ENCODE assay signal across 23 cellular contexts in genomic region chr10:108167766-108168165, GRCh38.
"Had no signal": no experiment of that assay in that cellular context is flagged by ENCODE, and none has a peak within 500 bp of the region (broad histone marks: within the 10 kb centered on the region; RNA-seq: fewer than 3 reads in every experiment).

No MANE protein-coding gene starts in this region.

- ATAC-seq: K562 had no signal

- H3K36me3 Mint-ChIP-seq: IgD-negative memory B cell had no signal

- H3K27ac ChIP-seq: KMS-11, SJSA1, SK-N-MC had no signal

- H3K9ac ChIP-seq: KMS-11 had no signal

- DNase-seq: Kasumi-1, NCI-H1092, NCI-H1105 treated with DMSO at 0.1 percent for 48 hours, NCI-H1417 treated with DMSO at 0.1 percent for 48 hours, NCI-H146, NCI-H1694 treated with DMSO at 0.1 percent for 48 hours, NCI-H1930, NCI-H2081, NCI-H2107, NCI-H2227 treated with DMSO at 0.1 percent for 48 hours, NCI-H524, NCI-H526 treated with DMSO at 0.1 percent for 48 hours, NCI-H748 treated with DMSO at 0.1 percent for 48 hours, Right ventricle myocardium superior, RPMI8226, SIG-M5 had no signal

- H3K27me3 Mint-ChIP-seq: IgD-negative memory B cell had no signal

- H3K27ac Mint-ChIP-seq: IgD-negative memory B cell had no signal

- H3K4me2 ChIP-seq: KMS-11 had no signal

- FAIRE-seq: HTR-8/SVneo, K562, RCC 7860 had no signal

- H3K4me3 ChIP-seq: K562, SJSA1, SK-N-MC had no signal

- H3K4me3 Mint-ChIP-seq: IgD-negative memory B cell had no signal

- H3K4me1 Mint-ChIP-seq: IgD-negative memory B cell had no signal

- H3K9me3 ChIP-seq: SJSA1 had no signal

- H3K36me3 ChIP-seq: SJSA1 had no signal

- H3K27me3 ChIP-seq: SJSA1 had no signal

- H3K4me1 ChIP-seq: SJSA1 had no signal
